In the genomic region with DNA sequence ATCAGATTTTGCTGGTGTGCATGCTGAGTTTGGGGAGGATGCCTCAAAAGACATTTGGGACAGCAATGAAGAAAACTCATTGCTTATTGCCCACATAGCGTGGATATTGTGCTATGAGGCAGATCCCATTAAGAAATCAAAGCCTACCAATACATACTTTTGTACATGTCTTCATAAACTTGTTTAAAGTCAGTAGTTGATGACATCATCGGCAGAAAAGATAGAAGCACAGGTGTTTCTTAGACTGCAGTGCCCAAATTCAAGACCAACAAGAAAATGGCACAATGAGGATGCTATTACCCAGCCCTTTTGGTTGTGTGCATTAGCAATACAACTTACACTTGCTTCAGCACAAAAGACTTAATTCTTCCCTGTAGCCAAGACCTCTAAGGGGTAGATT, we compare ENCODE assay signal across 7 cellular contexts.
"Had no signal": no experiment of that assay in that cellular context is flagged by ENCODE, and none has a peak within 500 bp of the region (broad histone marks: within the 10 kb centered on the region; RNA-seq: fewer than 3 reads in every experiment).

No MANE protein-coding gene starts in this region.

- H3K9ac ChIP-seq: KMS-11 had no signal

- H3K27ac ChIP-seq: HL-60, KMS-11 had no signal

- H3K4me3 ChIP-seq: K562 had no signal

- H3K4me2 ChIP-seq: KMS-11 had no signal

- DNase-seq: IMR-90, KBM-7, KG1 had no signal

- FAIRE-seq: HTR-8/SVneo, K562 had no signal

- ATAC-seq: K562 had no signal
